In the genomic region with DNA sequence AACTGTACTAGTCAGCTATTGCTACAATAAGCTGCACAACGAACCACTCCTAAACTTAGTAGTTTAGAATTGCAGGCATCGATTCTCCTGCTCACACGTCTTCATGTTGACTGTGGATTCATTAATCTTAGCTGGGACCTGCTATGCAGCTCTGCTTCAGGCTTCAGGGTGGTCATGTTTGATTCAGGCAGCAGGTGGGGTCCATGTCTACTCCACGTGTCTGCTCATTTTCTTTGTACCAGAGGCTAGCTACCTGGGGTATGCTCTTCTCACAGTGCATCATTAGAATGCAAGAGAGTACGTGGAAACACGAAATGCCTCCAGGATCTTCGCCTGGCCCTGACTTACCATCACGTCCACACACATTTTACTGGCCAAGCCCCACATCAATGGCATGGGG, we compare ENCODE assay signal across 2 cellular contexts.
TF ChIP-seq lines count a peak whose summit lies in the region.

No MANE protein-coding gene starts in this region.

TF ChIP-seq in IMR-90, 13 proteins besides CTCF, POLR2A, EP300 and RAD21:
- TF ChIP-seq CEBPB (IDR thresholded peaks at IDR 0.05; ENCODE audit: low read depth, low read length) = no peak
- TF ChIP-seq FOS (IDR thresholded peaks at IDR 0.05; ENCODE audit: low read depth, low read length) = no peak
- TF ChIP-seq RFX5 (IDR thresholded peaks at IDR 0.05; ENCODE audit: low read depth, low read length) = no peak
- TF ChIP-seq SMC3 (IDR thresholded peaks at IDR 0.05; ENCODE audit: low read depth, low read length) = no peak
- TF ChIP-seq BHLHE40 (IDR thresholded peaks at IDR 0.05; ENCODE audit: low read depth, low read length) = no peak
- TF ChIP-seq NFE2L2 (IDR thresholded peaks at IDR 0.05; ENCODE audit: low read depth, low read length) = no peak
- no peak for TF ChIP-seq MXI1 (IDR thresholded peaks at IDR 0.05; ENCODE audit: borderline replicate concordance, low read depth, low read length)
- no peak for TF ChIP-seq MAFK (IDR thresholded peaks at IDR 0.05; ENCODE audit: low read depth, low read length)
- no peak for TF ChIP-seq CHD1 (IDR thresholded peaks at IDR 0.05; ENCODE audit: low read depth, low read length)
- no peak for TF ChIP-seq RCOR1 (IDR thresholded peaks at IDR 0.05; ENCODE audit: insufficient replicate concordance, low read length)
- TF ChIP-seq, protein P1, sequence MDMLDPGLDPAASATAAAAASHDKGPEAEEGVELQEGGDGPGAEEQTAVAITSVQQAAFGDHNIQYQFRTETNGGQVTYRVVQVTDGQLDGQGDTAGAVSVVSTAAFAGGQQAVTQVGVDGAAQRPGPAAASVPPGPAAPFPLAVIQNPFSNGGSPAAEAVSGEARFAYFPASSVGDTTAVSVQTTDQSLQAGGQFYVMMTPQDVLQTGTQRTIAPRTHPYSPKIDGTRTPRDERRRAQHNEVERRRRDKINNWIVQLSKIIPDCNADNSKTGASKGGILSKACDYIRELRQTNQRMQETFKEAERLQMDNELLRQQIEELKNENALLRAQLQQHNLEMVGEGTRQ (IDR thresholded peaks at IDR 0.05; ENCODE audit: low read depth, low read length) = no peak
- TF ChIP-seq, protein P2, sequence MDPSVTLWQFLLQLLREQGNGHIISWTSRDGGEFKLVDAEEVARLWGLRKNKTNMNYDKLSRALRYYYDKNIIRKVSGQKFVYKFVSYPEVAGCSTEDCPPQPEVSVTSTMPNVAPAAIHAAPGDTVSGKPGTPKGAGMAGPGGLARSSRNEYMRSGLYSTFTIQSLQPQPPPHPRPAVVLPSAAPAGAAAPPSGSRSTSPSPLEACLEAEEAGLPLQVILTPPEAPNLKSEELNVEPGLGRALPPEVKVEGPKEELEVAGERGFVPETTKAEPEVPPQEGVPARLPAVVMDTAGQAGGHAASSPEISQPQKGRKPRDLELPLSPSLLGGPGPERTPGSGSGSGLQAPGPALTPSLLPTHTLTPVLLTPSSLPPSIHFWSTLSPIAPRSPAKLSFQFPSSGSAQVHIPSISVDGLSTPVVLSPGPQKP (IDR thresholded peaks at IDR 0.05; ENCODE audit: borderline replicate concordance, low read depth, low read length) = no peak
- TF ChIP-seq MAZ (IDR thresholded peaks at IDR 0.05; ENCODE audit: borderline replicate concordance, low read depth, low read length) = no peak

TF ChIP-seq in H1, 55 proteins besides CTCF, POLR2A, EP300 and RAD21:
- no peak for TF ChIP-seq E2F6 (IDR thresholded peaks at IDR 0.05)
- no peak for TF ChIP-seq SRF (IDR thresholded peaks at IDR 0.05; ENCODE audit: low read depth, low read length)
- TF ChIP-seq TAF1 (IDR thresholded peaks at IDR 0.05; ENCODE audit: low read depth, low read length) = no peak
- TF ChIP-seq GTF2F1 (IDR thresholded peaks at IDR 0.05; ENCODE audit: borderline replicate concordance, low read depth, low read length) = no peak
- TF ChIP-seq RNF2 (IDR thresholded peaks at IDR 0.05; ENCODE audit: borderline replicate concordance, low read depth, low read length, missing control alignments, poor library complexity, severe bottlenecking) = no peak
